ENCODE assay signal across 13 cellular contexts in genomic region chr14:76987956-76988520, GRCh38.
"Had no signal": no experiment of that assay in that cellular context is flagged by ENCODE, and none has a peak within 500 bp of the region (broad histone marks: within the 10 kb centered on the region; RNA-seq: fewer than 3 reads in every experiment).

No MANE protein-coding gene starts in this region.

- H3K4me3 ChIP-seq: breast epithelium, sigmoid colon, thoracic aorta had no signal

- DNase-seq: activated CD4-positive, CD25-positive, alpha-beta regulatory T cell; amygdala; dermis blood vessel endothelial cell; erythroblast; hippocampal formation; naive thymus-derived CD8-positive, alpha-beta T cell; sigmoid colon; stimulated activated CD4-positive, alpha-beta T cell treated with anti-CD3 and anti-CD28 coated beads, Interleukin-12 subunit alpha, Interleukin-12 subunit beta, amount 100 ng/mL, for 4 hours; stimulated activated naive CD8-positive, alpha-beta T cell treated with anti-CD3 and anti-CD28 coated beads, Interleukin-15, amount 100 ng/mL, for 72 hours; T-helper 1 cell had no signal

- H3K9me3 ChIP-seq: breast epithelium, sigmoid colon, thoracic aorta had no signal

- H3K36me3 Mint-ChIP-seq: activated naive CD4-positive, alpha-beta T cell treated with anti-CD3 and anti-CD28 coated beads, Interleukin-2, amount 50 U/mL, for 72 hours; naive thymus-derived CD8-positive, alpha-beta T cell had no signal

- H3K4me3 Mint-ChIP-seq: naive thymus-derived CD8-positive, alpha-beta T cell; stimulated activated naive CD8-positive, alpha-beta T cell treated with anti-CD3 and anti-CD28 coated beads, Interleukin-15, amount 100 ng/mL, for 72 hours had no signal

- H3K27me3 Mint-ChIP-seq: naive thymus-derived CD8-positive, alpha-beta T cell; stimulated activated naive CD8-positive, alpha-beta T cell treated with anti-CD3 and anti-CD28 coated beads, Interleukin-15, amount 100 ng/mL, for 72 hours had no signal

- H3K36me3 ChIP-seq: breast epithelium, sigmoid colon, thoracic aorta had no signal

- H3K27ac ChIP-seq: breast epithelium, sigmoid colon, thoracic aorta had no signal

- H3K9me3 Mint-ChIP-seq: activated naive CD4-positive, alpha-beta T cell treated with anti-CD3 and anti-CD28 coated beads, Interleukin-2, amount 50 U/mL, for 72 hours; naive thymus-derived CD8-positive, alpha-beta T cell; stimulated activated naive CD8-positive, alpha-beta T cell treated with anti-CD3 and anti-CD28 coated beads, Interleukin-15, amount 100 ng/mL, for 72 hours had no signal

- H3K27me3 ChIP-seq: breast epithelium, sigmoid colon had no signal

- ATAC-seq: activated naive CD4-positive, alpha-beta T cell treated with anti-CD3 and anti-CD28 coated beads, Interleukin-2, amount 50 U/mL, for 72 hours; naive thymus-derived CD8-positive, alpha-beta T cell; stimulated activated naive CD8-positive, alpha-beta T cell treated with anti-CD3 and anti-CD28 coated beads, Interleukin-15, amount 100 ng/mL, for 72 hours had no signal

- H3K4me1 ChIP-seq: breast epithelium, sigmoid colon had no signal
